8 cellular contexts compared by ENCODE assay signal in the genomic region with DNA sequence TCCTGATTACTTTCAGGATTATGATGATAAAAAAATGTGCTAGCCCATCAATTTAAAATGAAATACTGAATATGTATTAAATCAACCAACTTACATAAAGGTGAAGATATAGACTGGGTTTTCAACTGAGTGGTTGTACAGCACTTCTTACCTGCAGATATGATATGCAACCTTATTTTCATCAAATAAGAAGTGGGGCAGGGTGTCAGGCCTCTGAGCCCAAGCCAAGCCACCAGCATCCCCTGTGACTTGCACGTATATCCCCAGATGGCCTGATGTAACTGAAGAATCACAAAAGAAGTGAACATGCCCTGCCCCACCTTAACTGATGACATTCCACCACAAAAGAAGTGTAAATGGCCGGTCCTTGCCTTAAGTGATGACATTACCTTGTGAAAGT.
DNase-seq lines count a peak whose midpoint lies in the region; ATAC-seq, FAIRE-seq and TF ChIP-seq lines count a peak whose summit lies in the region.
"Not testable (repeated sequence)": the region's sequence is repeated elsewhere in the genome, so short reads cannot be mapped to it uniquely, and the experiment has no call there.

No MANE protein-coding gene starts in this region.

- POLR2A ChIA-PET in A549 (lab: Yijun Ruan, JAX); IMR-90 (lab: Charles Lee; ENCODE audit: unreplicated experiment): not testable (repeated sequence)

- not testable (repeated sequence) for H3K9ac ChIP-seq in IMR-90 (ENCODE audit: low read depth, low read length); mammary epithelial cell (ENCODE audit: insufficient read depth, low read length); fibroblast of lung (ENCODE audit: insufficient read depth, low read length)
- peak overlapping the region; percentile 40 for H3K9ac ChIP-seq in keratinocyte (ENCODE audit: control insufficient read depth, extremely low read depth, insufficient read depth, low read length)

- not testable (repeated sequence) for TF ChIP-seq EP300 in A549 (IDR thresholded peaks at IDR 0.05)

- not testable (repeated sequence) for H3K9me3 ChIP-seq in A549; IMR-90 (ENCODE audit: control insufficient read depth, insufficient read depth, low read length); RWPE2 (ENCODE audit: severe bottlenecking); mammary epithelial cell (replicated peaks; ENCODE audit: insufficient read depth, low read length); fibroblast of lung (ENCODE audit: control insufficient read depth, insufficient read depth, low read depth, low read length); keratinocyte (ENCODE audit: control insufficient read depth, low read depth, low read length); osteoblast (ENCODE audit: low read depth, low read length)

- H3K9me1 ChIP-seq in IMR-90 (ENCODE audit: insufficient read depth, low read length); keratinocyte (ENCODE audit: control insufficient read depth, extremely low read depth, insufficient read depth, low read length): not testable (repeated sequence)

- peak overlapping the region; percentile 73; the same call in 1 of the 3 replicates for H3K4me2 ChIP-seq in A549
- peak overlapping the region; percentile 45 for H3K4me2 ChIP-seq in GM23338
- not testable (repeated sequence) for H3K4me2 ChIP-seq in IMR-90 (ENCODE audit: low read depth, low read length); fibroblast of lung (ENCODE audit: extremely low read depth, insufficient read depth, low read length); keratinocyte (ENCODE audit: control insufficient read depth, extremely low read depth, insufficient read depth, low read depth, low read length)
- peak overlapping the region; percentile 69 for H3K4me2 ChIP-seq in mammary epithelial cell (ENCODE audit: insufficient read depth, low read depth, low read length)
- H3K4me2 ChIP-seq in osteoblast (ENCODE audit: insufficient read depth, low read length) = peak overlapping the region; percentile 77

- not testable (repeated sequence) for BruUV-seq in IMR-90 (replicated peaks; lab: Mats Ljungman, UMichigan); mammary epithelial cell (replicated peaks; lab: Mats Ljungman, UMichigan)

- H3K36me3 Mint-ChIP-seq in GM23338 (ENCODE audit: low read depth) = peaks cover 37% of the 10 kb centered on the region

- CTCF ChIA-PET in A549 (lab: Yijun Ruan, JAX); IMR-90 (lab: Yijun Ruan, JAX); mammary epithelial cell (lab: Charles Lee; ENCODE audit: low non-redundant PET): not testable (repeated sequence)

- H3K23ac ChIP-seq in IMR-90 (ENCODE audit: low read depth, low read length) = 0 out of 2 replicates have a peak overlapping the region, but pooled peaks have one; percentile 85

- peaks cover 20% of the 10 kb centered on the region for H3K4me1 Mint-ChIP-seq in GM23338

- H2BK5ac ChIP-seq in IMR-90 (ENCODE audit: low read depth, low read length, poor library complexity, severe bottlenecking) = peak overlapping the region; percentile 97

- not testable (repeated sequence) for H3K36me3 ChIP-seq in GM23338 (ENCODE audit: insufficient read depth); IMR-90 (ENCODE audit: control insufficient read depth, insufficient read depth, low read length); RWPE2 (ENCODE audit: low read depth); mammary epithelial cell (ENCODE audit: insufficient read depth, low read length); fibroblast of lung (ENCODE audit: control insufficient read depth, insufficient read depth, low read length); keratinocyte (ENCODE audit: control insufficient read depth in 2 of 2, extremely low read depth in 1 of 2, insufficient read depth in 2 of 2, low read length in 2 of 2); osteoblast (ENCODE audit: insufficient read depth, low read length)

- not testable (repeated sequence) for H3K27me3 ChIP-seq in GM23338 (ENCODE audit: insufficient read depth); IMR-90 (ENCODE audit: control insufficient read depth, insufficient read depth, low read length); RWPE2 (ENCODE audit: insufficient read depth, poor library complexity, severe bottlenecking); mammary epithelial cell (ENCODE audit: insufficient read depth, low read length); fibroblast of lung (ENCODE audit: control insufficient read depth, insufficient read depth, low read length); keratinocyte (ENCODE audit: control insufficient read depth, extremely low read depth, insufficient read depth, low read length); osteoblast (ENCODE audit: insufficient read depth, low read length)

- peak overlapping the region; percentile 97 for H2BK120ac ChIP-seq in IMR-90 (ENCODE audit: low read depth, low read length)

- not testable (repeated sequence) for H3K4me3 ChIP-seq in A549; IMR-90 (ENCODE audit: insufficient read depth, low read depth, low read length); RWPE2 (ENCODE audit: severe bottlenecking); mammary epithelial cell (replicated peaks in 1 of 3; ENCODE audit: insufficient read depth in 1 of 3, low read depth in 2 of 3, low read length in 3 of 3); fibroblast of lung (replicated peaks in 1 of 4; ENCODE audit: control extremely low read depth in 1 of 4, insufficient read depth in 1 of 4, low read depth in 3 of 4, low read length in 4 of 4); osteoblast (ENCODE audit: insufficient read depth, low read length)
- peak overlapping the region; percentile 14 for H3K4me3 ChIP-seq in GM23338
- peak overlapping the region in 1 of 3 experiments; percentile 1 for H3K4me3 ChIP-seq in keratinocyte (ENCODE audit: control insufficient read depth in 2 of 3, extremely low read depth in 1 of 3, insufficient read depth in 2 of 3, low read depth in 1 of 3, low read length in 3 of 3)

- H3K27me3 Mint-ChIP-seq in GM23338 (ENCODE audit: insufficient read depth, low read depth, poor library complexity) = not testable (repeated sequence)

- not testable (repeated sequence) for ATAC-seq in A549; IMR-90 (ENCODE audit: low read depth); RWPE2 (ENCODE audit: low read depth)
- ATAC-seq in GM23338 = peak; percentile 35; the same call in 2 of the 3 replicates

- H3K4me1 ChIP-seq in A549 (peaks cover 35% of the 10 kb centered on the region), IMR-90 (ENCODE audit: control insufficient read depth, insufficient read depth, low read length) (peaks cover 12% of the 10 kb centered on the region), RWPE2 (ENCODE audit: insufficient read depth, poor library complexity, severe bottlenecking) (peaks cover 47% of the 10 kb centered on the region), mammary epithelial cell (ENCODE audit: insufficient read depth, low read length) (peaks cover 33% of the 10 kb centered on the region), fibroblast of lung (ENCODE audit: control insufficient read depth, extremely low read depth, insufficient read depth, low read length) (peaks cover 16% of the 10 kb centered on the region), keratinocyte (ENCODE audit: control insufficient read depth, extremely low read depth, insufficient read depth, low read length) (peaks cover 30% of the 10 kb centered on the region), osteoblast (ENCODE audit: insufficient read depth, low read length) (peaks cover 47% of the 10 kb centered on the region)
- H3K4me1 ChIP-seq in GM23338 (ENCODE audit: insufficient read depth) = not testable (repeated sequence)

- TF ChIP-seq CTCF in A549 (IDR thresholded peaks at IDR 0.05); GM23338 (conservative IDR thresholded peaks at IDR 0.05; ENCODE audit: low read depth in 2 of 2); IMR-90 (conservative IDR thresholded peaks at IDR 0.05; ENCODE audit: low read depth, low read length); RWPE2 (IDR thresholded peaks at IDR 0.05; ENCODE audit: poor library complexity, severe bottlenecking); mammary epithelial cell (conservative IDR thresholded peaks at IDR 0.05 in 1 of 2, IDR thresholded peaks at IDR 0.05 in 1 of 2; ENCODE audit: extremely low read depth in 1 of 2, insufficient read depth in 1 of 2, low read depth in 1 of 2, low read length in 2 of 2); fibroblast of lung (conservative IDR thresholded peaks at IDR 0.05 in 1 of 2, IDR thresholded peaks at IDR 0.05 in 1 of 2; ENCODE audit: low read depth in 1 of 2, low read length in 2 of 2); keratinocyte (optimal IDR thresholded peaks at IDR 0.05 in 1 of 3, IDR thresholded peaks at IDR 0.05 in 1 of 3, conservative IDR thresholded peaks at IDR 0.05 in 1 of 3; ENCODE audit: extremely low read depth in 1 of 3, insufficient read depth in 2 of 3, low read length in 3 of 3); osteoblast (IDR thresholded peaks at IDR 0.05; ENCODE audit: extremely low read depth, low read depth, low read length): not testable (repeated sequence)

- FAIRE-seq in A549 (lab: Jason Lieb, UNC); keratinocyte (lab: Jason Lieb, UNC): not testable (repeated sequence)

- H4K8ac ChIP-seq in IMR-90 (ENCODE audit: low read depth in 2 of 2, low read length in 2 of 2) = peak overlapping the region; percentile 49 to 95

- H3K4ac ChIP-seq in IMR-90 (ENCODE audit: low read depth, low read length) = peak overlapping the region; percentile 89

- TF ChIP-seq RAD21 in A549 (conservative IDR thresholded peaks at IDR 0.05 in 1 of 2, IDR thresholded peaks at IDR 0.05 in 1 of 2); IMR-90 (IDR thresholded peaks at IDR 0.05; ENCODE audit: low read length): not testable (repeated sequence)

- peaks cover 37% of the 10 kb centered on the region for H3K79me2 ChIP-seq in GM23338 (replicated peaks; ENCODE audit: insufficient read depth)
- H3K79me2 ChIP-seq in mammary epithelial cell (ENCODE audit: insufficient read depth, low read length); fibroblast of lung (ENCODE audit: control insufficient read depth, insufficient read depth, low read length); keratinocyte (ENCODE audit: control insufficient read depth, insufficient read depth, low read length); osteoblast (ENCODE audit: insufficient read depth, low read length): not testable (repeated sequence)

- peaks cover 27% of the 10 kb centered on the region for H3K9me3 Mint-ChIP-seq in GM23338

- not testable (repeated sequence) for H4K20me1 ChIP-seq in GM23338 (replicated peaks; ENCODE audit: insufficient read depth); IMR-90 (ENCODE audit: insufficient read depth, low read length); mammary epithelial cell (ENCODE audit: insufficient read depth, low read length); fibroblast of lung (ENCODE audit: control insufficient read depth, extremely low read depth, insufficient read depth, low read length); keratinocyte (ENCODE audit: control insufficient read depth, extremely low read depth, insufficient read depth, low read length); osteoblast (ENCODE audit: insufficient read depth, low read length)

- not testable (repeated sequence) for H3K4me3 Mint-ChIP-seq in GM23338

- in situ Hi-C loops in IMR-90 (cut with MboI; ENCODE audit: low sequenced_read_pairs); mammary epithelial cell (cut with MboI; ENCODE audit: low sequenced_read_pairs in 2 of 2): not testable (repeated sequence)

- H4K91ac ChIP-seq in IMR-90 (ENCODE audit: insufficient read depth, low read depth, low read length) = peak overlapping the region; percentile 87

- H2AFZ ChIP-seq in GM23338; IMR-90 (replicated peaks; ENCODE audit: low read length, poor library complexity); mammary epithelial cell (ENCODE audit: low read depth, low read length); fibroblast of lung (ENCODE audit: low read length); osteoblast (ENCODE audit: low read length): not testable (repeated sequence)
- H2AFZ ChIP-seq in keratinocyte (ENCODE audit: control insufficient read depth, low read length) = peak overlapping the region; percentile 56

- H2BK20ac ChIP-seq in IMR-90 (ENCODE audit: low read depth, low read length) = peak overlapping the region; percentile 95

- H3F3A ChIP-seq in GM23338 (replicated peaks; ENCODE audit: low read depth) = not testable (repeated sequence)

- peaks cover 4 to 13% of the 10 kb centered on the region in 2 experiments; a peak in 3 of 4 replicates for H3K79me1 ChIP-seq in IMR-90 (ENCODE audit: low read depth in 1 of 2, low read length in 2 of 2)

- H2AK9ac ChIP-seq in IMR-90 (replicated peaks; ENCODE audit: low read depth, low read length, poor library complexity) = not testable (repeated sequence)

- H4K5ac ChIP-seq in IMR-90 (ENCODE audit: low read depth, low read length) = not testable (repeated sequence)

- intact Hi-C loops in IMR-90 (cut with micrococcal nuclease) = not testable (repeated sequence)
- intact Hi-C loops in mammary epithelial cell (cut with micrococcal nuclease) = loop anchor here (2.0 kb wide), 2 partner anchors 27 to 29 kb away; no protein-coding TSS in a partner anchor

- peak overlapping the region; percentile 64 for H3K14ac ChIP-seq in IMR-90 (replicated peaks; ENCODE audit: low read depth, low read length)

- DNase-seq in A549 (ENCODE audit: low read depth in 1 of 2, low spot score in 1 of 2); IMR-90; RWPE2 (ENCODE audit: low spot score); mammary epithelial cell; fibroblast of lung (ENCODE audit: low read depth in 2 of 2); keratinocyte (ENCODE audit: low read depth, low spot score); osteoblast (ENCODE audit: insufficient read length, low spot score, missing footprints): not testable (repeated sequence)
- peak; percentile 18 for DNase-seq in GM23338 (ENCODE audit: low spot score)

- peak overlapping the region; percentile 84 for H2AK5ac ChIP-seq in IMR-90 (ENCODE audit: low read depth, low read length)

- peak overlapping the region; percentile 90 for H2BK15ac ChIP-seq in IMR-90 (ENCODE audit: low read depth, low read length)

- H3K56ac ChIP-seq in IMR-90 (ENCODE audit: extremely low read depth, insufficient read depth, low read length) = peak overlapping the region; percentile 30; the same call in 1 of the 2 replicates

- peak overlapping the region; percentile 82; the same call in 1 of the 2 replicates for H3K27ac Mint-ChIP-seq in GM23338

- TF ChIP-seq POLR2A in A549 (IDR thresholded peaks at IDR 0.05; ENCODE audit: low read length); IMR-90 (IDR thresholded peaks at IDR 0.05; ENCODE audit: low read depth, low read length): not testable (repeated sequence)

- not testable (repeated sequence) for H3K18ac ChIP-seq in IMR-90 (ENCODE audit: low read depth, low read length)

- dilution Hi-C loops in IMR-90 (cut with HindIII; ENCODE audit: low sequenced_read_pairs, unreplicated experiment); mammary epithelial cell (cut with HindIII; ENCODE audit: low sequenced_read_pairs); keratinocyte (cut with MboI; ENCODE audit: extremely low pct_ligation_motif_present, low sequenced_read_pairs): not testable (repeated sequence)

- H3K27ac ChIP-seq in A549 (peak overlapping the region; percentile 67 to 87; a peak in 3 of 6 replicates), GM23338 (ENCODE audit: low read depth) (peak overlapping the region; percentile 89), RWPE2 (ENCODE audit: poor library complexity, severe bottlenecking) (peak overlapping the region; percentile 99), mammary epithelial cell (ENCODE audit: insufficient read depth, low read depth, low read length) (peak overlapping the region; percentile 87), fibroblast of lung (ENCODE audit: insufficient read depth, low read length) (peak overlapping the region; percentile 81), keratinocyte (ENCODE audit: control insufficient read depth, insufficient read depth, low read length) (peak overlapping the region; percentile 86), osteoblast (ENCODE audit: low read depth, low read length) (peak overlapping the region; percentile 95)
- H3K27ac ChIP-seq in IMR-90 (ENCODE audit: insufficient read depth, low read length) = not testable (repeated sequence)

- 67% methylated on average over 1 of the region's 2 CpGs for WGBS in A549 (ENCODE audit: missing lambda C conversion rate)
- no CpG with 5 or more reads among the region's 2 CpGs for WGBS in IMR-90 (ENCODE audit: extremely low coverage in 2 of 2, insufficient read length in 1 of 2), 2 experiments
- WGBS in mammary epithelial cell (ENCODE audit: low coverage, missing lambda C conversion rate) = 63% methylated on average over 1 of the region's 2 CpGs

- H3K9me2 ChIP-seq in GM23338 (ENCODE audit: insufficient read depth) = not testable (repeated sequence)
